1 cellular context compared by ENCODE assay signal in the genomic region with DNA sequence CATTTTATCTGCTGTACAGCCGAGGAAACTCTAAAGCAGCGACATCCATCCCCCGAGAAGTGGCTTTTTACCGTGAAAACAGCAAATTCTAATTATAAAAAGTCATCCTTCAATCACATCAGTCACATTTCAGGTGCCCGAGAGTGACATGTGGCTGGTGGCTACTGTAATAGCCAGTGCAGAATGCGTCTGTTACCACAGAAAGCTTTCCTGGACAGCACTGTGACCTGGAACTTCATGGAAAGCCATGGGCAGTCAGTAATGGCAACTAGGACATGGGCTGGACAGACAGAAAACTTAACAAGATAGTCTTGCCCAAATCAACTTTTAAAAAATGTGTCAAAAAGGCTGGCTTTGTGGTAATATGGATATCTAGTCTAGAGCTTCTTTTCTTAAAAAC.
TF ChIP-seq lines count a peak whose summit lies in the region.

No MANE protein-coding gene starts in this region.

TF ChIP-seq in IMR-90, 13 proteins besides CTCF, POLR2A, EP300 and RAD21:
- TF ChIP-seq SMC3 (IDR thresholded peaks at IDR 0.05; ENCODE audit: low read depth, low read length) (no peak), MAFK (IDR thresholded peaks at IDR 0.05; ENCODE audit: low read depth, low read length) (no peak), NFE2L2 (IDR thresholded peaks at IDR 0.05; ENCODE audit: low read depth, low read length) (no peak), MAZ (IDR thresholded peaks at IDR 0.05; ENCODE audit: borderline replicate concordance, low read depth, low read length) (no peak), RCOR1 (IDR thresholded peaks at IDR 0.05; ENCODE audit: insufficient replicate concordance, low read length) (no peak)
- TF ChIP-seq, protein P1, sequence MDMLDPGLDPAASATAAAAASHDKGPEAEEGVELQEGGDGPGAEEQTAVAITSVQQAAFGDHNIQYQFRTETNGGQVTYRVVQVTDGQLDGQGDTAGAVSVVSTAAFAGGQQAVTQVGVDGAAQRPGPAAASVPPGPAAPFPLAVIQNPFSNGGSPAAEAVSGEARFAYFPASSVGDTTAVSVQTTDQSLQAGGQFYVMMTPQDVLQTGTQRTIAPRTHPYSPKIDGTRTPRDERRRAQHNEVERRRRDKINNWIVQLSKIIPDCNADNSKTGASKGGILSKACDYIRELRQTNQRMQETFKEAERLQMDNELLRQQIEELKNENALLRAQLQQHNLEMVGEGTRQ (IDR thresholded peaks at IDR 0.05; ENCODE audit: low read depth, low read length): no peak
